Comparison of ENCODE assay signal across 15 cellular contexts in the genomic region with DNA sequence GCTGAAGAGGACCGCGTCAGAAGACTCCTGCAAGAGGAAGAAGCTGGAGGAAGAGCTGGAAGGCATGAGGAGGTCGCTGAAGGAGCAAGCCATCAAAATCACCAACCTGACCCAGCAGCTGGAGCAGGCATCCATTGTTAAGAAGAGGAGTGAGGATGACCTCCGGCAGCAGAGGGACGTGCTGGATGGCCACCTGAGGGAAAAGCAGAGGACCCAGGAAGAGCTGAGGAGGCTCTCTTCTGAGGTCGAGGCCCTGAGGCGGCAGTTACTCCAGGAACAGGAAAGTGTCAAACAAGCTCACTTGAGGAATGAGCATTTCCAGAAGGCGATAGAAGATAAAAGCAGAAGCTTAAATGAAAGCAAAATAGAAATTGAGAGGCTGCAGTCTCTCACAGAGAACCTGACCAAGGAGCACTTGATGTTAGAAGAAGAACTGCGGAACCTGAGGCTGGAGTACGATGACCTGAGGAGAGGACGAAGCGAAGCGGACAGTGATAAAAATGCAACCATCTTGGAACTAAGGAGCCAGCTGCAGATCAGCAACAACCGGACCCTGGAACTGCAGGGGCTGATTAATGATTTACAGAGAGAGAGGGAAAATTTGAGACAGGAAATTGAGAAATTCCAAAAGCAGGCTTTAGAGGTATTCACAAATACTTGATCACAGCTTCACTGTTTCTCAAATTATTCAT.
"Had no signal": no experiment of that assay in that cellular context is flagged by ENCODE, and none has a peak within 500 bp of the region (broad histone marks: within the 10 kb centered on the region; RNA-seq: fewer than 3 reads in every experiment).

No MANE protein-coding gene starts in this region.

- H3K27ac ChIP-seq: neural progenitor cell had no signal

- H3K27me3 ChIP-seq: neural progenitor cell had no signal

- H3K9ac ChIP-seq: neural progenitor cell had no signal

- FAIRE-seq: colon, endometrium, TTC549 had no signal

- H2AFZ ChIP-seq: neural progenitor cell had no signal

- H3K4me2 ChIP-seq: neural progenitor cell had no signal

- ATAC-seq: activated CD8-positive, alpha-beta T cell treated with anti-CD3 and anti-CD28 coated beads for 36 hours; stimulated activated effector memory CD8-positive, alpha-beta T cell treated with anti-CD3 and anti-CD28 coated beads, Interleukin-12 subunit alpha, Interleukin-12 subunit beta, amount 100 ng/mL, for 72 hours; WTC11 had no signal

- H3K4me3 ChIP-seq: neural progenitor cell had no signal

- H3K4me1 ChIP-seq: neural progenitor cell had no signal

- DNase-seq: activated CD4-positive, alpha-beta T cell treated with anti-CD3 and anti-CD28 coated beads for 48 hours; activated CD8-positive, alpha-beta T cell treated with anti-CD3 and anti-CD28 coated beads for 36 hours; activated gamma-delta T cell treated with Interleukin-2 at 50 U/mL for 16 hours; amniotic stem cell; caudate nucleus; foreskin fibroblast; glutamatergic neuron; kidney glomerular epithelial cell; T-helper 2 cell had no signal
